ENCODE assay signal across 17 cellular contexts in the genomic region with DNA sequence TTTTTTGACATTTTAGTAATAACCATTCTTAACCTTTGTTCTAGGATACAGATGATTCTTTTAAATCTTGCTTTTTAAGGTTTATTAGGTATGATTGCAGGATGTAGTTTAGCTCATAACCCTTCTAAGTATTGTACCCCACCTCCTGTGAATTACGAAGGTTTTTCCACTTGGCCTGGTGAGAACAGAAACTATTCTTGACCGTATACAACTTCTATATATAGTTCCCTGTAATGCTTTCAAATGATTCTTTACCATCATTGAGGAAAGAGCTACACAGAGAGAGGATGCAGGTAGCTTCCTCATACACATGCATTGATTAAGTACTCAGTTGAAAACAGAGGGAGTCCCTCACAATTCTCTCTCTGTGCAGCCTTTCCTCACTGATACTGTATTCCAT.
DNase-seq lines count a peak whose midpoint lies in the region; ATAC-seq, FAIRE-seq and TF ChIP-seq lines count a peak whose summit lies in the region.
"Had no signal": no experiment of that assay in that cellular context is flagged by ENCODE, and none has a peak within 500 bp of the region (broad histone marks: within the 10 kb centered on the region; RNA-seq: fewer than 3 reads in every experiment).

No MANE protein-coding gene starts in this region.

- H3K27me3 ChIP-seq in ovary, result no peaks in the 10 kb centered on the region
- H3K27me3 ChIP-seq: tibial artery had no signal

- no peaks in the 10 kb centered on the region for H3K36me3 ChIP-seq in ovary
- H3K36me3 ChIP-seq: tibial artery had no signal

- H3K4me1 ChIP-seq in ovary (ENCODE audit: insufficient read depth), result no peaks in the 10 kb centered on the region
- H3K4me1 ChIP-seq: tibial artery had no signal

- no peak for TF ChIP-seq EP300 in ovary (IDR thresholded peaks at IDR 0.05)

- no peak overlapping the region for H3K27ac ChIP-seq in ovary
- H3K27ac ChIP-seq: tibial artery had no signal

- ATAC-seq in GM19372 (IDR thresholded peaks at IDR 0.05; ENCODE audit: low read depth, unreplicated experiment) (peak; percentile 96), HG02623 (IDR thresholded peaks at IDR 0.05; ENCODE audit: unreplicated experiment) (peak; percentile 61), HG03354 (IDR thresholded peaks at IDR 0.05; ENCODE audit: poor library complexity, severe bottlenecking, unreplicated experiment) (peak; percentile 63)
- ATAC-seq: activated CD4-positive, CD25-positive, alpha-beta regulatory T cell treated with anti-CD3 and anti-CD28 coated beads, Interleukin-2, amount 50 U/mL, for 24 hours; CD8-positive, alpha-beta T cell; T-cell had no signal

- DNase-seq in GM12864 (ENCODE audit: low read depth) (peak; percentile 13), ovary (no peak), NOMO-1 treated with dmso at 0.1 percent for 144 hours (lab: John Stamatoyannopoulos, UW; ENCODE audit: unreplicated experiment) (no peak), NCI-H345 treated with DMSO at 0.1 percent for 48 hours (lab: John Stamatoyannopoulos, UW; ENCODE audit: unreplicated experiment) (no peak), frontal cortex (ENCODE audit: low spot score in 2 of 2) (no peak)
- DNase-seq: CD8-positive, alpha-beta T cell; cerebellar nuclear complex; GDM1; NCI-H1105 treated with DMSO at 0.1 percent for 48 hours; NCI-H226; T-cell; tibial artery had no signal

- FAIRE-seq in frontal cortex (lab: Jason Lieb, UNC), result no peak
- FAIRE-seq: A204.1 had no signal

- 91 to 97% (median 95%) methylated on average over 2 of the region's 2 CpGs for WGBS in ovary, 3 donors

- H3K4me3 ChIP-seq in GM12864 (ENCODE audit: low read depth, low read length) (no peak overlapping the region), ovary (no peak overlapping the region)
- H3K4me3 ChIP-seq: tibial artery had no signal

- no peaks in the 10 kb centered on the region for H3K9me3 ChIP-seq in ovary
- H3K9me3 ChIP-seq: tibial artery had no signal

- TF ChIP-seq CTCF in GM12864 (IDR thresholded peaks at IDR 0.05; ENCODE audit: low read depth, low read length, missing control alignments) (no peak), ovary (IDR thresholded peaks at IDR 0.05) (no peak)

- no peak for TF ChIP-seq POLR2A in ovary (IDR thresholded peaks at IDR 0.05)

- intact Hi-C loops in ovary (cut with DNase I), result loop anchor here in 1 of 4 donors (10.0 kb wide), 2 partner anchors 85 to 245 kb away; partner anchors contain the start of gene PALS2
